8 cellular contexts compared by ENCODE assay signal in the genomic region with DNA sequence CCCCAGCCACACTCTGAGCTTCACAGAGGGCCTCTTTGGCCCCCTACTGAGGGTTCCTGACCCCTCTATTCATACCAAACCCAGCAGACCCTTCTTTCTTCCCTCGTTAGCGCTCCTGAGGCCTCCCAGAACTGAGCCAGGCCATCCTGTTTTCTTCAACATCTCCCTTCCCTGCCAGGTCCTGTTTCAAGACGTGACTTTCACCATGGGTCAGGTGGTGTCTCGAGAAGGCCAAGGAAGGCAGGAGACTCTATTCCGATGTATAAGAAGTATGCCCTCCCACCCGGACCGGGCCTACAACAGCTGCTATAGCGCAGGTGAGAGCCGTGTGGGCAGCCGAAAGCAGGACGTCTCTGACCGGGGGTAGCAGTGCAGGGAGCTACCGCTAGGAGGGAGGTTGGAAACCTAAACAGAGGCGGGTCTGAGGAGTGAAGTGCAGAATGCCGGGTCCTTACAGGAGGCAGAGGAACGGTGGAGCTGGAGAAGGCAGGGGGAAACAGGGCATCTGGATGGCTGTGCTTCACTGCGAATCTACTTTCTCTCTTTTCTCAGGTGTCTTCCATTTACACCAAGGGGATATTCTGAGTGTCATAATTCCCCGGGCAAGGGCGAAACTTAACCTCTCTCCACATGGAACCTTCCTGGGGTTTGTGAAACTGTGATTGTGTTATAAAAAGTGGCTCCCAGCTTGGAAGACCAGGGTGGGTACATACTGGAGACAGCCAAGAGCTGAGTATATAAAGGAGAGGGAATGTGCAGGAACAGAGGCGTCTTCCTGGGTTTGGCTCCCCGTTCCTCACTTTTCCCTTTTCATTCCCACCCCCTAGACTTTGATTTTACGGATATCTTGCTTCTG. TPM values are rescaled to one million over a fixed set of nuclear protein-coding genes. Genes with fewer than 3 reads are reported as not detected.
A peak's percentile ranks its signal among the peaks of the same experiment; 100 is the strongest.
DNase-seq lines count a peak whose midpoint lies in the region; TF ChIP-seq lines count a peak whose summit lies in the region.

No MANE protein-coding gene starts in this region.

- H3K4me3 ChIP-seq in mucosa of stomach (ENCODE audit: low read length) (peak overlapping the region; percentile 77), thymus (ENCODE audit: low read length) (peak overlapping the region; percentile 69)

- H3K27me3 ChIP-seq in mucosa of stomach (ENCODE audit: control insufficient read depth, insufficient read depth, low read length) = no peaks in the 10 kb centered on the region
- no peaks in the 10 kb centered on the region for H3K27me3 ChIP-seq in thymus (ENCODE audit: control insufficient read depth, insufficient read depth)

- H3K36me3 ChIP-seq in mucosa of stomach (ENCODE audit: control insufficient read depth, insufficient read depth, low read length) (peaks cover 11% of the 10 kb centered on the region), thymus (ENCODE audit: control insufficient read depth, insufficient read depth) (peaks cover 19% of the 10 kb centered on the region)

- peak overlapping the region; percentile 98 for H3K9ac ChIP-seq in mucosa of stomach (ENCODE audit: low read length)

- H3K9me3 ChIP-seq in mucosa of stomach (ENCODE audit: control insufficient read depth, low read length) (no peaks in the 10 kb centered on the region), thymus (ENCODE audit: control insufficient read depth) (no peaks in the 10 kb centered on the region)

- H3K4me3 Mint-ChIP-seq in activated CD4-positive, alpha-beta T cell treated with anti-CD3 and anti-CD28 coated beads, Interleukin-2, amount 10 ng/mL, durations not matched to agents 24 days and 14 days = peak overlapping the region; percentile 97
- H3K4me3 Mint-ChIP-seq in endothelial cell (ENCODE audit: unreplicated experiment) = peak overlapping the region; percentile 92

- peaks cover 41% of the 10 kb centered on the region for H3K36me3 Mint-ChIP-seq in activated CD4-positive, alpha-beta T cell treated with anti-CD3 and anti-CD28 coated beads, Interleukin-2, amount 10 ng/mL, durations not matched to agents 24 days and 14 days (ENCODE audit: low read depth)
- H3K36me3 Mint-ChIP-seq in endothelial cell (ENCODE audit: low read depth, unreplicated experiment) = peaks cover 12% of the 10 kb centered on the region

- peak; percentile 34; the same call in 1 of the 2 replicates for TF ChIP-seq CTCF in LNCAP (IDR thresholded peaks at IDR 0.05)
- peak; percentile 58 for TF ChIP-seq CTCF in endothelial cell (IDR thresholded peaks at IDR 0.05; ENCODE audit: unreplicated experiment)

- H3K27ac ChIP-seq in thymus (ENCODE audit: low read depth) = peak overlapping the region; percentile 12

- H3K4me1 ChIP-seq in mucosa of stomach (ENCODE audit: control insufficient read depth, insufficient read depth, low read length) (peaks cover 62% of the 10 kb centered on the region), thymus (ENCODE audit: control insufficient read depth, insufficient read depth, low read length) (peaks cover 30% of the 10 kb centered on the region)

- WGBS in thymus = 49% methylated on average over 22 of the region's 22 CpGs

- peaks cover 43% of the 10 kb centered on the region for H3K4me1 Mint-ChIP-seq in activated CD4-positive, alpha-beta T cell treated with anti-CD3 and anti-CD28 coated beads, Interleukin-2, amount 10 ng/mL, durations not matched to agents 24 days and 14 days
- H3K4me1 Mint-ChIP-seq in endothelial cell (ENCODE audit: unreplicated experiment) = peaks cover 33% of the 10 kb centered on the region

- peak overlapping the region; percentile 99 for H3K27ac Mint-ChIP-seq in activated CD4-positive, alpha-beta T cell treated with anti-CD3 and anti-CD28 coated beads, Interleukin-2, amount 10 ng/mL, durations not matched to agents 24 days and 14 days
- H3K27ac Mint-ChIP-seq in endothelial cell (ENCODE audit: unreplicated experiment) = peak overlapping the region; percentile 74

- intact Hi-C loops in activated CD4-positive, alpha-beta T cell treated with anti-CD3 and anti-CD28 coated beads, Interleukin-2, amount 10 ng/mL, durations not matched to agents 24 days and 14 days (cut with micrococcal nuclease) = loop anchor here (1.0 to 5.0 kb wide), 9 partner anchors 8 to 308 kb away; a partner anchor contains a TSS

- DNase-seq in DMS114 treated with DMSO at 0.1 percent for 48 hours (lab: John Stamatoyannopoulos, UW; ENCODE audit: unreplicated experiment) (peak; percentile 39), endothelial cell (ENCODE audit: low spot score) (peak; percentile 85), midbrain (lab: John Stamatoyannopoulos, UW) (no peak), foreskin melanocyte (no peak)
- DNase-seq in activated CD4-positive, alpha-beta T cell treated with anti-CD3 and anti-CD28 coated beads, Interleukin-2, amount 10 ng/mL, durations not matched to agents 24 days and 14 days = peak; percentile 89

- no peaks in the 10 kb centered on the region for H3K9me3 Mint-ChIP-seq in activated CD4-positive, alpha-beta T cell treated with anti-CD3 and anti-CD28 coated beads, Interleukin-2, amount 10 ng/mL, durations not matched to agents 24 days and 14 days
- no peaks in the 10 kb centered on the region for H3K9me3 Mint-ChIP-seq in endothelial cell (ENCODE audit: unreplicated experiment)

- peaks cover 2% of the 10 kb centered on the region for H3K27me3 Mint-ChIP-seq in activated CD4-positive, alpha-beta T cell treated with anti-CD3 and anti-CD28 coated beads, Interleukin-2, amount 10 ng/mL, durations not matched to agents 24 days and 14 days
- H3K27me3 Mint-ChIP-seq in endothelial cell (ENCODE audit: unreplicated experiment) = peaks cover 9% of the 10 kb centered on the region

RNA-seq across cellular contexts. Expression of a gene that starts 1.3 kb away (rescaled TPM):
- total RNA-seq in activated CD4-positive, alpha-beta T cell treated with anti-CD3 and anti-CD28 coated beads, Interleukin-2, amount 10 ng/mL, durations not matched to agents 24 days and 14 days = 89.7 and 93.0 TPM in 2 replicates
- 57.8 TPM for total RNA-seq in endothelial cell (ENCODE audit: unreplicated experiment)
- 44.7 TPM for polyA plus RNA-seq in thymus

RNA-seq across cellular contexts. Expression of a gene that starts 1.9 kb away (rescaled TPM):
- total RNA-seq in activated CD4-positive, alpha-beta T cell treated with anti-CD3 and anti-CD28 coated beads, Interleukin-2, amount 10 ng/mL, durations not matched to agents 24 days and 14 days = 2.4 and 3.5 TPM in 2 replicates
- total RNA-seq in endothelial cell (ENCODE audit: unreplicated experiment) = 5.6 TPM
- 19.6 TPM for polyA plus RNA-seq in thymus

RNA-seq across cellular contexts. Expression of a gene that starts 11.5 kb away (rescaled TPM):
- 21.5 and 21.8 TPM in 2 replicates for total RNA-seq in activated CD4-positive, alpha-beta T cell treated with anti-CD3 and anti-CD28 coated beads, Interleukin-2, amount 10 ng/mL, durations not matched to agents 24 days and 14 days
- total RNA-seq in endothelial cell (ENCODE audit: unreplicated experiment) = 16.3 TPM
- polyA plus RNA-seq in thymus = 21.3 TPM

RNA-seq across cellular contexts. Expression of a gene that starts 19.0 kb away (rescaled TPM):
- total RNA-seq in activated CD4-positive, alpha-beta T cell treated with anti-CD3 and anti-CD28 coated beads, Interleukin-2, amount 10 ng/mL, durations not matched to agents 24 days and 14 days = 3.2 and 3.5 TPM in 2 replicates
- total RNA-seq in endothelial cell (ENCODE audit: unreplicated experiment) = 1.6 TPM
- polyA plus RNA-seq in thymus = 124 TPM

RNA-seq across cellular contexts. Expression of a gene that starts 23.3 kb away (rescaled TPM):
- total RNA-seq in activated CD4-positive, alpha-beta T cell treated with anti-CD3 and anti-CD28 coated beads, Interleukin-2, amount 10 ng/mL, durations not matched to agents 24 days and 14 days = 92.5 and 104 TPM in 2 replicates
- total RNA-seq in endothelial cell (ENCODE audit: unreplicated experiment) = 51.8 TPM
- polyA plus RNA-seq in thymus = 48.0 TPM

Comparison
In these comparisons a context has a peak if more than half of its experiments do, and no peak if none do; other contexts are left out.
1. DNase-seq: peak in DMS114 treated with DMSO at 0.1 percent for 48 hours (single experiment), activated CD4-positive, alpha-beta T cell treated with anti-CD3 and anti-CD28 coated beads, Interleukin-2, amount 10 ng/mL, durations not matched to agents 24 days and 14 days (single experiment) and endothelial cell (single experiment); none in midbrain (single experiment) and foreskin melanocyte (single experiment).